Comparison of ENCODE assay signal across 35 cellular contexts in genomic region chr13:89352384-89352783, GRCh38.
"Had no signal": no experiment of that assay in that cellular context is flagged by ENCODE, and none has a peak within 500 bp of the region (broad histone marks: within the 10 kb centered on the region; RNA-seq: fewer than 3 reads in every experiment).

No MANE protein-coding gene starts in this region.

- FAIRE-seq: astrocyte, TTC549 had no signal

- H3K27ac ChIP-seq: adrenal gland, body of pancreas, brain microvascular endothelial cell, breast epithelium, VCaP had no signal

- H3K9me3 ChIP-seq: adrenal gland, body of pancreas, breast epithelium had no signal

- H3K27me3 ChIP-seq: adrenal gland, body of pancreas, brain microvascular endothelial cell, breast epithelium had no signal

- DNase-seq: activated B cell treated with CpG ODN at 0.5 μM for 24 hours; activated CD4-positive, alpha-beta memory T cell treated with anti-CD3 and anti-CD28 coated beads for 36 hours; activated CD4-positive, alpha-beta T cell treated with anti-CD3 and anti-CD28 coated beads for 4 hours; activated CD4-positive, alpha-beta T cell treated with anti-CD3 and anti-CD28 coated beads, Interleukin-2, amount 10 ng/mL, durations not matched to agents 24 days and 14 days; activated CD4-positive, alpha-beta T cell treated with anti-CD3 and anti-CD28 coated beads, Interleukin-2, amount 50 U/mL, for 1 hour; activated CD4-positive, alpha-beta T cell treated with anti-CD3 and anti-CD28 coated beads, Interleukin-2, amount 50 U/mL, for 4 hours; activated CD4-positive, CD25-positive, alpha-beta regulatory T cell treated with anti-CD3 and anti-CD28 coated beads, Interleukin-2, amount 50 U/mL, for 72 hours; activated CD8-positive, alpha-beta memory T cell treated with anti-CD3 and anti-CD28 coated beads, Interleukin-2, amount 50 U/mL, for 4 hours; activated CD8-positive, alpha-beta T cell treated with anti-CD3 and anti-CD28 coated beads for 36 hours; activated effector memory CD4-positive, alpha-beta T cell treated with anti-CD3 and anti-CD28 coated beads, Interleukin-2, amount 50 U/mL, for 16 hours; activated gamma-delta T cell treated with Interleukin-2 at 50 U/mL for 16 hours; activated naive CD4-positive, alpha-beta T cell; activated naive CD4-positive, alpha-beta T cell treated with anti-CD3 and anti-CD28 coated beads for 36 hours; activated naive CD4-positive, alpha-beta T cell treated with anti-CD3 and anti-CD28 coated beads, Interleukin-2, amount 50 U/mL, for 16 hours; activated naive CD8-positive, alpha-beta T cell treated with anti-CD3 and anti-CD28 coated beads for 36 hours; activated T-cell treated with anti-CD3 and anti-CD28 coated beads for 4 hours; activated T-cell treated with anti-CD3 and anti-CD28 coated beads, Interleukin-2, amount 50 U/mL, for 1 hour; activated T-cell treated with anti-CD3 and anti-CD28 coated beads, Interleukin-2, amount 50 U/mL, for 4 hours; activated T-cell treated with anti-CD3 and anti-CD28 coated beads, Interleukin-2, amount 50 U/mL, for 72 hours; adrenal gland; amniotic stem cell; aorta; body of pancreas; brain microvascular endothelial cell; caudate nucleus; cerebellar nuclear complex; T-helper 1 cell; T-helper 2 cell; T-helper 9 cell had no signal

- H3K4me3 ChIP-seq: adrenal gland, body of pancreas, breast epithelium had no signal

- H3K36me3 ChIP-seq: adrenal gland, brain microvascular endothelial cell, breast epithelium had no signal

- H3K4me1 ChIP-seq: adrenal gland, body of pancreas, breast epithelium had no signal

- ATAC-seq: activated CD8-positive, alpha-beta T cell treated with anti-CD3 and anti-CD28 coated beads for 36 hours; activated naive CD4-positive, alpha-beta T cell treated with anti-CD3 and anti-CD28 coated beads, Interleukin-2, amount 50 U/mL, for 72 hours; activated T-cell treated with anti-CD3 and anti-CD28 coated beads, Interleukin-2, amount 50 U/mL, for 4 hours; activated T-cell treated with anti-CD3 and anti-CD28 coated beads, Interleukin-2, amount 50 U/mL, for 72 hours; activated T-helper 17 cell treated with anti-CD3 and anti-CD28 coated beads, Interleukin-2, amount 50 U/mL, for 72 hours; body of pancreas had no signal
